1 cellular context compared by ENCODE assay signal in genomic region chr4:55545133-55545532, GRCh38.
TF ChIP-seq lines count a peak whose summit lies in the region.

No MANE protein-coding gene starts in this region.

TF ChIP-seq in HEK293, 187 proteins besides CTCF, POLR2A, EP300 and RAD21 (continued from another document):
- TF ChIP-seq, protein P1, sequence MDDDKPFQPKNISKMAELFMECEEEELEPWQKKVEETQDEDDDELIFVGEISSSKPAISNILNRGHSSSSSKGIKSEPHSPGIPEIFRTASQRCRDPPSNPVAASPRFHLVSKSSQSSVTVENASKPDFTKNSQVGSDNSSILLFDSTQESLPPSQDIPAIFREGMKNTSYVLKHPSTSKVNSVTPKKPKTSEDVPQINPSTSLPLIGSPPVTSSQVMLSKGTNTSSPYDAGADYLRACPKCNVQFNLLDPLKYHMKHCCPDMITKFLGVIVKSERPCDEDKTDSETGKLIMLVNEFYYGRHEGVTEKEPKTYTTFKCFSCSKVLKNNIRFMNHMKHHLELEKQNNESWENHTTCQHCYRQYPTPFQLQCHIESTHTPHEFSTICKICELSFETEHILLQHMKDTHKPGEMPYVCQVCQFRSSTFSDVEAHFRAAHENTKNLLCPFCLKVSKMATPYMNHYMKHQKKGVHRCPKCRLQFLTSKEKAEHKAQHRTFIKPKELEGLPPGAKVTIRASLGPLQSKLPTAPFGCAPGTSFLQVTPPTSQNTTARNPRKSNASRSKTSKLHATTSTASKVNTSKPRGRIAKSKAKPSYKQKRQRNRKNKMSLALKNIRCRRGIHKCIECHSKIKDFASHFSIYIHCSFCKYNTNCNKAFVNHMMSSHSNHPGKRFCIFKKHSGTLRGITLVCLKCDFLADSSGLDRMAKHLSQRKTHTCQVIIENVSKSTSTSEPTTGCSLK (tag by site-specific recombination; IDR thresholded peaks at IDR 0.05): no peak
- TF ChIP-seq ZNF670 (tag by site-specific recombination; IDR thresholded peaks at IDR 0.05; ENCODE audit: low read depth) (no peak), ZNF654 (tag by site-specific recombination; IDR thresholded peaks at IDR 0.05; ENCODE audit: low read depth) (no peak), MZF1 (tag by site-specific recombination; IDR thresholded peaks at IDR 0.05; ENCODE audit: borderline replicate concordance) (no peak), TCF7L2 (IDR thresholded peaks at IDR 0.05; ENCODE audit: borderline replicate concordance, low read depth, low read length) (peak; percentile 66; the same call in 1 of the 2 replicates), BCL11B (tag by site-specific recombination; IDR thresholded peaks at IDR 0.05; ENCODE audit: low read depth) (no peak), TRIM28 (IDR thresholded peaks at IDR 0.05; ENCODE audit: borderline replicate concordance, low read length) (no peak), OSR2 (tag by site-specific recombination; IDR thresholded peaks at IDR 0.05) (peak; percentile 47; the same call in 1 of the 2 replicates), ZNF121 (tag by site-specific recombination; IDR thresholded peaks at IDR 0.05) (no peak), ZNF423 (tag by site-specific recombination; IDR thresholded peaks at IDR 0.05) (no peak), ZSCAN16 (tag by site-specific recombination; IDR thresholded peaks at IDR 0.05) (no peak), ZNF394 (tag by site-specific recombination; IDR thresholded peaks at IDR 0.05; ENCODE audit: borderline replicate concordance) (0 out of 2 replicates have a peak, but pooled peaks have one; percentile 2), ZNF629 (tag by site-specific recombination; IDR thresholded peaks at IDR 0.05) (peak; percentile 23; the same call in 1 of the 2 replicates), ZNF202 (tag by site-specific recombination; IDR thresholded peaks at IDR 0.05; ENCODE audit: borderline replicate concordance) (no peak), YY2 (tag by site-specific recombination; IDR thresholded peaks at IDR 0.05) (no peak), ZNF146 (tag by site-specific recombination; IDR thresholded peaks at IDR 0.05) (no peak), MEIS1 (CRISPR knock-in tag; IDR thresholded peaks at IDR 0.05; ENCODE audit: borderline replicate concordance) (no peak), REPIN1 (tag by site-specific recombination; IDR thresholded peaks at IDR 0.05; ENCODE audit: low read depth) (no peak), OVOL3 (tag by site-specific recombination; IDR thresholded peaks at IDR 0.05) (no peak), PRDM6 (tag by site-specific recombination; IDR thresholded peaks at IDR 0.05) (peak; percentile 82), WT1 (tag by site-specific recombination; IDR thresholded peaks at IDR 0.05) (peak; percentile 44; the same call in 1 of the 2 replicates), GLIS2 (tag by site-specific recombination; IDR thresholded peaks at IDR 0.05) (no peak), ZNF571 (tag by site-specific recombination; IDR thresholded peaks at IDR 0.05) (no peak), ZBTB49 (tag by site-specific recombination; IDR thresholded peaks at IDR 0.05; ENCODE audit: low read depth) (no peak), ZNF791 (tag by site-specific recombination; IDR thresholded peaks at IDR 0.05) (no peak), ZNF664 (tag by site-specific recombination; IDR thresholded peaks at IDR 0.05) (0 out of 2 replicates have a peak, but pooled peaks have one; percentile 17), ZNF311 (tag by site-specific recombination; IDR thresholded peaks at IDR 0.05; ENCODE audit: borderline replicate concordance) (no peak), ZNF658 (tag by site-specific recombination; IDR thresholded peaks at IDR 0.05) (no peak), ELK4 (IDR thresholded peaks at IDR 0.05; ENCODE audit: borderline replicate concordance, low read depth, low read length) (no peak), ZFP69B (tag by site-specific recombination; IDR thresholded peaks at IDR 0.05) (no peak), SCRT1 (tag by site-specific recombination; IDR thresholded peaks at IDR 0.05; ENCODE audit: borderline replicate concordance) (peak; percentile 73), ZNF449 (tag by site-specific recombination; IDR thresholded peaks at IDR 0.05) (no peak; the same call in 1 of the 2 replicates), ZFP3 (tag by site-specific recombination; IDR thresholded peaks at IDR 0.05; ENCODE audit: low read depth) (no peak), ZNF274 (IDR thresholded peaks at IDR 0.05; ENCODE audit: low read length) (no peak), ZNF274 (tag by site-specific recombination; IDR thresholded peaks at IDR 0.05; ENCODE audit: borderline replicate concordance) (no peak), ZNF529 (tag by site-specific recombination; IDR thresholded peaks at IDR 0.05; ENCODE audit: insufficient replicate concordance) (no peak), ZNF157 (tag by site-specific recombination; IDR thresholded peaks at IDR 0.05) (no peak), ZBTB8A (tag by site-specific recombination; IDR thresholded peaks at IDR 0.05) (no peak), ZNF660 (tag by site-specific recombination; IDR thresholded peaks at IDR 0.05) (no peak), ZNF747 (tag by site-specific recombination; IDR thresholded peaks at IDR 0.05) (no peak), SCRT2 (tag by site-specific recombination; IDR thresholded peaks at IDR 0.05) (peak; percentile 74), ZNF792 (tag by site-specific recombination; IDR thresholded peaks at IDR 0.05) (no peak)
- TF ChIP-seq, protein P2, sequence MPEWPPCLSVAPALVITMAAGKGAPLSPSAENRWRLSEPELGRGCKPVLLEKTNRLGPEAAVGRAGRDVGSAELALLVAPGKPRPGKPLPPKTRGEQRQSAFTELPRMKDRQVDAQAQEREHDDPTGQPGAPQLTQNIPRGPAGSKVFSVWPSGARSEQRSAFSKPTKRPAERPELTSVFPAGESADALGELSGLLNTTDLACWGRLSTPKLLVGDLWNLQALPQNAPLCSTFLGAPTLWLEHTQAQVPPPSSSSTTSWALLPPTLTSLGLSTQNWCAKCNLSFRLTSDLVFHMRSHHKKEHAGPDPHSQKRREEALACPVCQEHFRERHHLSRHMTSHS (tag by site-specific recombination; IDR thresholded peaks at IDR 0.05): no peak
- TF ChIP-seq, protein P3, sequence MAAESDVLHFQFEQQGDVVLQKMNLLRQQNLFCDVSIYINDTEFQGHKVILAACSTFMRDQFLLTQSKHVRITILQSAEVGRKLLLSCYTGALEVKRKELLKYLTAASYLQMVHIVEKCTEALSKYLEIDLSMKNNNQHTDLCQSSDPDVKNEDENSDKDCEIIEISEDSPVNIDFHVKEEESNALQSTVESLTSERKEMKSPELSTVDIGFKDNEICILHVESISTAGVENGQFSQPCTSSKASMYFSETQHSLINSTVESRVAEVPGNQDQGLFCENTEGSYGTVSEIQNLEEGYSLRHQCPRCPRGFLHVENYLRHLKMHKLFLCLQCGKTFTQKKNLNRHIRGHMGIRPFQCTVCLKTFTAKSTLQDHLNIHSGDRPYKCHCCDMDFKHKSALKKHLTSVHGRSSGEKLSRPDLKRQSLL (tag by site-specific recombination; IDR thresholded peaks at IDR 0.05): no peak
- TF ChIP-seq, protein P4, sequence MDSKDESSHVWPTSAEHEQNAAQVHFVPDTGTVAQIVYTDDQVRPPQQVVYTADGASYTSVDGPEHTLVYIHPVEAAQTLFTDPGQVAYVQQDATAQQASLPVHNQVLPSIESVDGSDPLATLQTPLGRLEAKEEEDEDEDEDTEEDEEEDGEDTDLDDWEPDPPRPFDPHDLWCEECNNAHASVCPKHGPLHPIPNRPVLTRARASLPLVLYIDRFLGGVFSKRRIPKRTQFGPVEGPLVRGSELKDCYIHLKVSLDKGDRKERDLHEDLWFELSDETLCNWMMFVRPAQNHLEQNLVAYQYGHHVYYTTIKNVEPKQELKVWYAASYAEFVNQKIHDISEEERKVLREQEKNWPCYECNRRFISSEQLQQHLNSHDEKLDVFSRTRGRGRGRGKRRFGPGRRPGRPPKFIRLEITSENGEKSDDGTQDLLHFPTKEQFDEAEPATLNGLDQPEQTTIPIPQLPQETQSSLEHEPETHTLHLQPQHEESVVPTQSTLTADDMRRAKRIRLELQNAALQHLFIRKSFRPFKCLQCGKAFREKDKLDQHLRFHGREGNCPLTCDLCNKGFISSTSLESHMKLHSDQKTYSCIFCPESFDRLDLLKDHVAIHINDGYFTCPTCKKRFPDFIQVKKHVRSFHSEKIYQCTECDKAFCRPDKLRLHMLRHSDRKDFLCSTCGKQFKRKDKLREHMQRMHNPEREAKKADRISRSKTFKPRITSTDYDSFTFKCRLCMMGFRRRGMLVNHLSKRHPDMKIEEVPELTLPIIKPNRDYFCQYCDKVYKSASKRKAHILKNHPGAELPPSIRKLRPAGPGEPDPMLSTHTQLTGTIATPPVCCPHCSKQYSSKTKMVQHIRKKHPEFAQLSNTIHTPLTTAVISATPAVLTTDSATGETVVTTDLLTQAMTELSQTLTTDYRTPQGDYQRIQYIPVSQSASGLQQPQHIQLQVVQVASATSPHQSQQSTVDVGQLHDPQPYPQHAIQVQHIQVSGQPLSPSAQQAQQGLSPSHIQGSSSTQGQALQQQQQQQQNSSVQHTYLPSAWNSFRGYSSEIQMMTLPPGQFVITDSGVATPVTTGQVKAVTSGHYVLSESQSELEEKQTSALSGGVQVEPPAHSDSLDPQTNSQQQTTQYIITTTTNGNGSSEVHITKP (tag by site-specific recombination; IDR thresholded peaks at IDR 0.05): no peak
- TF ChIP-seq, protein P5, sequence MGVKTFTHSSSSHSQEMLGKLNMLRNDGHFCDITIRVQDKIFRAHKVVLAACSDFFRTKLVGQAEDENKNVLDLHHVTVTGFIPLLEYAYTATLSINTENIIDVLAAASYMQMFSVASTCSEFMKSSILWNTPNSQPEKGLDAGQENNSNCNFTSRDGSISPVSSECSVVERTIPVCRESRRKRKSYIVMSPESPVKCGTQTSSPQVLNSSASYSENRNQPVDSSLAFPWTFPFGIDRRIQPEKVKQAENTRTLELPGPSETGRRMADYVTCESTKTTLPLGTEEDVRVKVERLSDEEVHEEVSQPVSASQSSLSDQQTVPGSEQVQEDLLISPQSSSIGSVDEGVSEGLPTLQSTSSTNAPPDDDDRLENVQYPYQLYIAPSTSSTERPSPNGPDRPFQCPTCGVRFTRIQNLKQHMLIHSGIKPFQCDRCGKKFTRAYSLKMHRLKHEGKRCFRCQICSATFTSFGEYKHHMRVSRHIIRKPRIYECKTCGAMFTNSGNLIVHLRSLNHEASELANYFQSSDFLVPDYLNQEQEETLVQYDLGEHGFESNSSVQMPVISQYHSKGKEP (tag by site-specific recombination; IDR thresholded peaks at IDR 0.05): 0 out of 2 replicates have a peak, but pooled peaks have one; percentile 10
- TF ChIP-seq, protein P6, sequence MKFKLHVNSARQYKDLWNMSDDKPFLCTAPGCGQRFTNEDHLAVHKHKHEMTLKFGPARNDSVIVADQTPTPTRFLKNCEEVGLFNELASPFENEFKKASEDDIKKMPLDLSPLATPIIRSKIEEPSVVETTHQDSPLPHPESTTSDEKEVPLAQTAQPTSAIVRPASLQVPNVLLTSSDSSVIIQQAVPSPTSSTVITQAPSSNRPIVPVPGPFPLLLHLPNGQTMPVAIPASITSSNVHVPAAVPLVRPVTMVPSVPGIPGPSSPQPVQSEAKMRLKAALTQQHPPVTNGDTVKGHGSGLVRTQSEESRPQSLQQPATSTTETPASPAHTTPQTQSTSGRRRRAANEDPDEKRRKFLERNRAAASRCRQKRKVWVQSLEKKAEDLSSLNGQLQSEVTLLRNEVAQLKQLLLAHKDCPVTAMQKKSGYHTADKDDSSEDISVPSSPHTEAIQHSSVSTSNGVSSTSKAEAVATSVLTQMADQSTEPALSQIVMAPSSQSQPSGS (tag by site-specific recombination; IDR thresholded peaks at IDR 0.05; ENCODE audit: low read depth): no peak
